ENCODE assay signal across 37 cellular contexts in the genomic region with DNA sequence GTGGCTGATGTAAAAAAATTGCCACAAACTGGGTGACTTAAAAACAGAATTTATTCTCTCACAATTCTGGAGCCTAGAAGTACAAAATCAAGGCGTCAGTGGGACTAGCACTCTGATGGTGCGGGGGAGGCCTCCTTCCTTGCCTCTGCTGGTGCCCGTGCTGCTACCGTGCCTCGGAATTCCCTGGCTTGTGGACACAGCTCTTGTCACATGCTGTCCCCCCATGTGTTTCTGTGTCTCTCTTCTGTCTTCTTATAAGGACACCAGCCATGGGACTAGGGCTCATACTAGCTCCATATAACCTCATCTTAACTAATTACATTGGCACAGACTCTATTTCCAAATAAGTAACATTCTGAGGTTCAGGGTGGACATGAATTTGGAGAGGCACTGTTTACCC.
"Had no signal": no experiment of that assay in that cellular context is flagged by ENCODE, and none has a peak within 500 bp of the region (broad histone marks: within the 10 kb centered on the region; RNA-seq: fewer than 3 reads in every experiment).

No MANE protein-coding gene starts in this region.

- DNase-seq: activated effector memory CD4-positive, alpha-beta T cell treated with anti-CD3 and anti-CD28 coated beads, Interleukin-2, amount 50 U/mL, for 16 hours; activated effector memory CD4-positive, alpha-beta T cell treated with Interleukin-2 at 50 U/mL for 16 hours; activated gamma-delta T cell; activated gamma-delta T cell treated with Interleukin-2 at 50 U/mL for 16 hours; activated naive CD4-positive, alpha-beta T cell; activated naive CD4-positive, alpha-beta T cell treated with anti-CD3 and anti-CD28 coated beads for 36 hours; activated naive CD4-positive, alpha-beta T cell treated with anti-CD3 and anti-CD28 coated beads, Interleukin-2, amount 10 ng/mL, durations not matched to agents 7 days and 5 days; activated naive CD4-positive, alpha-beta T cell treated with anti-CD3 and anti-CD28 coated beads, Interleukin-2, amount 50 U/mL, for 16 hours; activated naive CD4-positive, alpha-beta T cell treated with Interleukin-2 at 50 U/mL for 16 hours; activated naive CD8-positive, alpha-beta T cell treated with anti-CD3 and anti-CD28 coated beads for 36 hours; activated naive CD8-positive, alpha-beta T cell treated with anti-CD3 and anti-CD28 coated beads, Interleukin-2, amount 10 ng/mL, durations not matched to agents 7 days and 5 days; activated naive CD8-positive, alpha-beta T cell treated with anti-CD3 and anti-CD28 coated beads, Interleukin-2, amount 50 U/mL, for 24 hours; activated T-cell treated with anti-CD3 and anti-CD28 coated beads, Interleukin-2, amount 50 U/mL, for 1 hour; activated T-cell treated with anti-CD3 and anti-CD28 coated beads, Interleukin-2, amount 50 U/mL, for 24 hours; activated T-cell treated with anti-CD3 and anti-CD28 coated beads, Interleukin-2, amount 50 U/mL, for 4 hours; activated T-cell treated with anti-CD3 and anti-CD28 coated beads, Interleukin-2, amount 50 U/mL, for 48 hours; activated T-cell treated with anti-CD3 and anti-CD28 coated beads, Interleukin-2, amount 50 U/mL, for 72 hours; adrenal gland; amniotic stem cell; amygdala; anterior cingulate cortex; aorta; body of pancreas; brain microvascular endothelial cell; central memory CD4-positive, alpha-beta T cell; cerebellar nuclear complex had no signal

- H3K4me3 Mint-ChIP-seq: activated naive CD4-positive, alpha-beta T cell treated with anti-CD3 and anti-CD28 coated beads for 36 hours; activated naive CD4-positive, alpha-beta T cell treated with anti-CD3 and anti-CD28 coated beads, Interleukin-2, amount 10 ng/mL, durations not matched to agents 7 days and 5 days; activated naive CD4-positive, alpha-beta T cell treated with anti-CD3 and anti-CD28 coated beads, Interleukin-2, amount 50 U/mL, for 24 hours; activated naive CD8-positive, alpha-beta T cell; activated naive CD8-positive, alpha-beta T cell treated with anti-CD3 and anti-CD28 coated beads for 36 hours; activated naive CD8-positive, alpha-beta T cell treated with anti-CD3 and anti-CD28 coated beads, Interleukin-2, amount 10 ng/mL, durations not matched to agents 7 days and 5 days; activated naive CD8-positive, alpha-beta T cell treated with anti-CD3 and anti-CD28 coated beads, Interleukin-2, amount 50 U/mL, for 24 hours; activated T-cell treated with anti-CD3 and anti-CD28 coated beads, Interleukin-2, amount 50 U/mL, for 24 hours; activated T-cell treated with anti-CD3 and anti-CD28 coated beads, Interleukin-2, amount 50 U/mL, for 4 hours; activated T-cell treated with anti-CD3 and anti-CD28 coated beads, Interleukin-2, amount 50 U/mL, for 72 hours; activated T-helper 1 cell treated with anti-CD3 and anti-CD28 coated beads, Interleukin-12 subunit alpha, Interleukin-12 subunit beta, Interleukin-2, Interleukin-4 antibody, amounts not matched to agents 30 ng/mL and 10 ng/mL and 1 ng/mL, durations not matched to agents 14 hours and 24 hours and 36 hours; activated T-helper 17 cell treated with anti-CD3 and anti-CD28 coated beads, Interleukin-2, amount 50 U/mL, for 72 hours; brain; central memory CD8-positive, alpha-beta T cell had no signal

- H3K36me3 ChIP-seq: adrenal gland, ascending aorta, brain microvascular endothelial cell, breast epithelium, cardiac muscle cell had no signal

- H3K4me1 Mint-ChIP-seq: activated naive CD4-positive, alpha-beta T cell treated with anti-CD3 and anti-CD28 coated beads, Interleukin-2, amount 10 ng/mL, durations not matched to agents 7 days and 5 days; activated naive CD4-positive, alpha-beta T cell treated with anti-CD3 and anti-CD28 coated beads, Interleukin-2, amount 50 U/mL, for 24 hours; activated naive CD8-positive, alpha-beta T cell treated with anti-CD3 and anti-CD28 coated beads for 36 hours; activated naive CD8-positive, alpha-beta T cell treated with anti-CD3 and anti-CD28 coated beads, Interleukin-2, amount 10 ng/mL, durations not matched to agents 7 days and 5 days; activated naive CD8-positive, alpha-beta T cell treated with anti-CD3 and anti-CD28 coated beads, Interleukin-2, amount 50 U/mL, for 24 hours; activated T-helper 17 cell treated with anti-CD3 and anti-CD28 coated beads, Interleukin-2, amount 50 U/mL, for 72 hours; central memory CD8-positive, alpha-beta T cell had no signal

- H3K27ac ChIP-seq: adrenal gland, ascending aorta, body of pancreas, brain microvascular endothelial cell, breast epithelium, cardiac muscle cell had no signal

- H3K27ac Mint-ChIP-seq: activated naive CD4-positive, alpha-beta T cell treated with anti-CD3 and anti-CD28 coated beads for 36 hours; activated naive CD4-positive, alpha-beta T cell treated with anti-CD3 and anti-CD28 coated beads, Interleukin-2, amount 10 ng/mL, durations not matched to agents 7 days and 5 days; activated naive CD4-positive, alpha-beta T cell treated with anti-CD3 and anti-CD28 coated beads, Interleukin-2, amount 50 U/mL, for 24 hours; activated naive CD4-positive, alpha-beta T cell treated with anti-CD3 and anti-CD28 coated beads, Interleukin-2, amount 50 U/mL, for 72 hours; activated naive CD8-positive, alpha-beta T cell; activated naive CD8-positive, alpha-beta T cell treated with anti-CD3 and anti-CD28 coated beads for 36 hours; activated naive CD8-positive, alpha-beta T cell treated with anti-CD3 and anti-CD28 coated beads, Interleukin-2, amount 10 ng/mL, durations not matched to agents 7 days and 5 days; activated naive CD8-positive, alpha-beta T cell treated with anti-CD3 and anti-CD28 coated beads, Interleukin-2, amount 50 U/mL, for 24 hours; activated T-cell treated with anti-CD3 and anti-CD28 coated beads, Interleukin-2, amount 50 U/mL, for 24 hours; activated T-cell treated with anti-CD3 and anti-CD28 coated beads, Interleukin-2, amount 50 U/mL, for 72 hours; activated T-helper 1 cell treated with anti-CD3 and anti-CD28 coated beads, Interleukin-12 subunit alpha, Interleukin-12 subunit beta, Interleukin-2, Interleukin-4 antibody, amounts not matched to agents 30 ng/mL and 10 ng/mL and 1 ng/mL, durations not matched to agents 14 hours and 24 hours and 36 hours; activated T-helper 17 cell treated with anti-CD3 and anti-CD28 coated beads, Interleukin-2, amount 50 U/mL, for 72 hours; activated T-helper 2 cell treated with anti-CD3 and anti-CD28 coated beads, Interferon-gamma antibody, Interleukin-2, Interleukin-4, amounts not matched to agents 10 μg/mL and 5 μg/mL and 100 μg/mL, durations not matched to agents 14 hours and 24 hours and 36 hours; brain had no signal

- H3K9me3 ChIP-seq: adrenal gland, ascending aorta, body of pancreas, breast epithelium had no signal

- H3K9me3 Mint-ChIP-seq: activated naive CD4-positive, alpha-beta T cell treated with anti-CD3 and anti-CD28 coated beads, Interleukin-2, amount 50 U/mL, for 24 hours; activated naive CD8-positive, alpha-beta T cell treated with anti-CD3 and anti-CD28 coated beads for 36 hours; brain had no signal

- H3K4me1 ChIP-seq: adrenal gland, ascending aorta, body of pancreas, breast epithelium had no signal

- H3K27me3 Mint-ChIP-seq: activated naive CD4-positive, alpha-beta T cell treated with anti-CD3 and anti-CD28 coated beads, Interleukin-2, amount 10 ng/mL, durations not matched to agents 7 days and 5 days; activated naive CD4-positive, alpha-beta T cell treated with anti-CD3 and anti-CD28 coated beads, Interleukin-2, amount 50 U/mL, for 24 hours; activated naive CD8-positive, alpha-beta T cell; activated naive CD8-positive, alpha-beta T cell treated with anti-CD3 and anti-CD28 coated beads for 36 hours; activated naive CD8-positive, alpha-beta T cell treated with anti-CD3 and anti-CD28 coated beads, Interleukin-2, amount 10 ng/mL, durations not matched to agents 7 days and 5 days; activated naive CD8-positive, alpha-beta T cell treated with anti-CD3 and anti-CD28 coated beads, Interleukin-2, amount 50 U/mL, for 24 hours; activated T-cell treated with anti-CD3 and anti-CD28 coated beads, Interleukin-2, amount 50 U/mL, for 24 hours; central memory CD8-positive, alpha-beta T cell had no signal

- H3K36me3 Mint-ChIP-seq: activated naive CD4-positive, alpha-beta T cell treated with anti-CD3 and anti-CD28 coated beads, Interleukin-2, amount 10 ng/mL, durations not matched to agents 7 days and 5 days; activated naive CD4-positive, alpha-beta T cell treated with anti-CD3 and anti-CD28 coated beads, Interleukin-2, amount 50 U/mL, for 24 hours; activated naive CD4-positive, alpha-beta T cell treated with anti-CD3 and anti-CD28 coated beads, Interleukin-2, amount 50 U/mL, for 72 hours; activated naive CD8-positive, alpha-beta T cell; activated naive CD8-positive, alpha-beta T cell treated with anti-CD3 and anti-CD28 coated beads for 36 hours; activated naive CD8-positive, alpha-beta T cell treated with anti-CD3 and anti-CD28 coated beads, Interleukin-2, amount 10 ng/mL, durations not matched to agents 7 days and 5 days; brain had no signal

- H3K27me3 ChIP-seq: adrenal gland, ascending aorta, brain microvascular endothelial cell, cardiac muscle cell had no signal

- H3K4me3 ChIP-seq: adrenal gland, ascending aorta, body of pancreas, breast epithelium, cardiac muscle cell had no signal
